In genomic region chr9:125999504-125999881, GRCh38 we compare ENCODE assay signal across 3 cellular contexts.
TF ChIP-seq lines count a peak whose summit lies in the region.

No MANE protein-coding gene starts in this region.

TF ChIP-seq in SK-N-SH, 30 proteins besides CTCF, POLR2A, EP300 and RAD21 (continued from another document):
- TF ChIP-seq, protein P1, sequence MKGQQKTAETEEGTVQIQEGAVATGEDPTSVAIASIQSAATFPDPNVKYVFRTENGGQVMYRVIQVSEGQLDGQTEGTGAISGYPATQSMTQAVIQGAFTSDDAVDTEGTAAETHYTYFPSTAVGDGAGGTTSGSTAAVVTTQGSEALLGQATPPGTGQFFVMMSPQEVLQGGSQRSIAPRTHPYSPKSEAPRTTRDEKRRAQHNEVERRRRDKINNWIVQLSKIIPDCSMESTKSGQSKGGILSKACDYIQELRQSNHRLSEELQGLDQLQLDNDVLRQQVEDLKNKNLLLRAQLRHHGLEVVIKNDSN (IDR thresholded peaks at IDR 0.05; ENCODE audit: borderline replicate concordance, low read depth), result no peak
- TF ChIP-seq, protein P2, sequence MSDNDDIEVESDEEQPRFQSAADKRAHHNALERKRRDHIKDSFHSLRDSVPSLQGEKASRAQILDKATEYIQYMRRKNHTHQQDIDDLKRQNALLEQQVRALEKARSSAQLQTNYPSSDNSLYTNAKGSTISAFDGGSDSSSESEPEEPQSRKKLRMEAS (IDR thresholded peaks at IDR 0.05; ENCODE audit: low read depth), result no peak
- no peak for TF ChIP-seq RFX5 (IDR thresholded peaks at IDR 0.05; ENCODE audit: low read length)
- no peak for TF ChIP-seq SMC3 (IDR thresholded peaks at IDR 0.05; ENCODE audit: low read depth, low read length)
- no peak for TF ChIP-seq NFIC (IDR thresholded peaks at IDR 0.05; ENCODE audit: borderline replicate concordance)

TF ChIP-seq in SK-N-SH treated with all-trans-retinoic acid at 6 μM for 48 hours, 23 proteins besides CTCF, POLR2A, EP300 and RAD21:
- TF ChIP-seq, protein P3, sequence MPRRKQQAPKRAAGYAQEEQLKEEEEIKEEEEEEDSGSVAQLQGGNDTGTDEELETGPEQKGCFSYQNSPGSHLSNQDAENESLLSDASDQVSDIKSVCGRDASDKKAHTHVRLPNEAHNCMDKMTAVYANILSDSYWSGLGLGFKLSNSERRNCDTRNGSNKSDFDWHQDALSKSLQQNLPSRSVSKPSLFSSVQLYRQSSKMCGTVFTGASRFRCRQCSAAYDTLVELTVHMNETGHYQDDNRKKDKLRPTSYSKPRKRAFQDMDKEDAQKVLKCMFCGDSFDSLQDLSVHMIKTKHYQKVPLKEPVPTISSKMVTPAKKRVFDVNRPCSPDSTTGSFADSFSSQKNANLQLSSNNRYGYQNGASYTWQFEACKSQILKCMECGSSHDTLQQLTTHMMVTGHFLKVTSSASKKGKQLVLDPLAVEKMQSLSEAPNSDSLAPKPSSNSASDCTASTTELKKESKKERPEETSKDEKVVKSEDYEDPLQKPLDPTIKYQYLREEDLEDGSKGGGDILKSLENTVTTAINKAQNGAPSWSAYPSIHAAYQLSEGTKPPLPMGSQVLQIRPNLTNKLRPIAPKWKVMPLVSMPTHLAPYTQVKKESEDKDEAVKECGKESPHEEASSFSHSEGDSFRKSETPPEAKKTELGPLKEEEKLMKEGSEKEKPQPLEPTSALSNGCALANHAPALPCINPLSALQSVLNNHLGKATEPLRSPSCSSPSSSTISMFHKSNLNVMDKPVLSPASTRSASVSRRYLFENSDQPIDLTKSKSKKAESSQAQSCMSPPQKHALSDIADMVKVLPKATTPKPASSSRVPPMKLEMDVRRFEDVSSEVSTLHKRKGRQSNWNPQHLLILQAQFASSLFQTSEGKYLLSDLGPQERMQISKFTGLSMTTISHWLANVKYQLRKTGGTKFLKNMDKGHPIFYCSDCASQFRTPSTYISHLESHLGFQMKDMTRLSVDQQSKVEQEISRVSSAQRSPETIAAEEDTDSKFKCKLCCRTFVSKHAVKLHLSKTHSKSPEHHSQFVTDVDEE (CRISPR knock-in tag; IDR thresholded peaks at IDR 0.05), result no peak
- TF ChIP-seq, protein P4, sequence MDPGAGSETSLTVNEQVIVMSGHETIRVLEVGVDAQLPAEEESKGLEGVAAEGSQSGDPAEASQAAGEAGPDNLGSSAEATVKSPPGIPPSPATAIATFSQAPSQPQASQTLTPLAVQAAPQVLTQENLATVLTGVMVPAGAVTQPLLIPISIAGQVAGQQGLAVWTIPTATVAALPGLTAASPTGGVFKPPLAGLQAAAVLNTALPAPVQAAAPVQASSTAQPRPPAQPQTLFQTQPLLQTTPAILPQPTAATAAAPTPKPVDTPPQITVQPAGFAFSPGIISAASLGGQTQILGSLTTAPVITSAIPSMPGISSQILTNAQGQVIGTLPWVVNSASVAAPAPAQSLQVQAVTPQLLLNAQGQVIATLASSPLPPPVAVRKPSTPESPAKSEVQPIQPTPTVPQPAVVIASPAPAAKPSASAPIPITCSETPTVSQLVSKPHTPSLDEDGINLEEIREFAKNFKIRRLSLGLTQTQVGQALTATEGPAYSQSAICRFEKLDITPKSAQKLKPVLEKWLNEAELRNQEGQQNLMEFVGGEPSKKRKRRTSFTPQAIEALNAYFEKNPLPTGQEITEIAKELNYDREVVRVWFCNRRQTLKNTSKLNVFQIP (CRISPR knock-in tag; IDR thresholded peaks at IDR 0.05; ENCODE audit: borderline replicate concordance, low read depth), result no peak

TF ChIP-seq in K562, 482 proteins besides CTCF, POLR2A, EP300 and RAD21 (continued from another document):
- TF ChIP-seq, protein P5, sequence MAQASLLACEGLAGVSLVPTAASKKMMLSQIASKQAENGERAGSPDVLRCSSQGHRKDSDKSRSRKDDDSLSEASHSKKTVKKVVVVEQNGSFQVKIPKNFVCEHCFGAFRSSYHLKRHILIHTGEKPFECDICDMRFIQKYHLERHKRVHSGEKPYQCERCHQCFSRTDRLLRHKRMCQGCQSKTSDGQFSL (CRISPR knock-in tag; IDR thresholded peaks at IDR 0.05), result 0 out of 2 replicates have a peak, but pooled peaks have one; percentile 37
- TF ChIP-seq, protein P5 (tag; IDR thresholded peaks at IDR 0.05), result no peak
- TF ChIP-seq RBM25 (IDR thresholded peaks at IDR 0.05; ENCODE audit: low read depth, low read length, severe bottlenecking) (peak; percentile 77), ADNP (tag; IDR thresholded peaks at IDR 0.05) (0 out of 2 replicates have a peak, but pooled peaks have one; percentile 26)
